Comparison of ENCODE assay signal across 11 cellular contexts in the genomic region with DNA sequence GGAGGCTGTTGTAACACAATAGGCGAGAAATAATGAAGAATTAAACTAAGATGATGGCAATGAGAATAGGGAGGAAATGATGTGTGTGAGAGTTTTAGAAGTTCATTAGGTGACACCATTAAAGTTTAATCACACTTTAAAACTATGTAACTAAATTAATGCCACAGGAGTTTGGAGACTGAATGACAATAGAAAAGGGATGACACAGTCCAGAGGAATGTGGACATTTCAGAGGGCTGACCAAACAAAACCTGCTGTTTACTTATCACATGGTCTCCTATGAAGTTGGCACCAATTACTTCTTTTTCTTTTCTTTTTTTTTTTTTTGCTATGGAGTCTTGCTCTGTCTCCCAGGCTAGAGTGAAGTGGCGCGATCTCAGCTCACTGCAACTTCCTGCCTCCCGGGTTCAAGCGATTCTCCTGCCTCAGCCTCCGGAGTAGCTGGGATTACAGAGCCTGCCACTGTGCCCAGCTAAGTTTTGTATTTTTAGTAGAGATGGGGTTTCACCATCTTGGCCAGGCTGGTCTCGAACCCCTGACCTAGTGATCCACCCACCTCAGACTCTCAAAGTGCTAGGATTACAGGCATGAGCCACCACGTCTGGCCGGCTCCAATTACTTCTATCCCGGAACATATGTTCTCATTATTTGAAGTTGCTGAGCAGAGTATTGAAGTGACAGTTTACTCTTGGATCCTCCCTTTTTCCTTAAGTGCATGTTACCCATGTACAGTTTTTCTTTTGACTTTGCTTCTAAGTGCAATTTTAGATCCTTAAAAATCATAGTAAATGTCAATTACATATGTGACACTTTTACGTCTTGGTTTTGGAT. TPM values are rescaled to one million over a fixed set of nuclear protein-coding genes. Genes with fewer than 3 reads are reported as not detected.
DNase-seq lines count a peak whose midpoint lies in the region; ATAC-seq and TF ChIP-seq lines count a peak whose summit lies in the region.
"Had no signal": no experiment of that assay in that cellular context is flagged by ENCODE, and none has a peak within 500 bp of the region (broad histone marks: within the 10 kb centered on the region; RNA-seq: fewer than 3 reads in every experiment).

No MANE protein-coding gene starts in this region.

- 92 to 95% methylated on average over 8 to 11 of the region's 11 CpGs for WGBS in endodermal cell (ENCODE audit: insufficient coverage in 1 of 2, insufficient read length in 1 of 2), 2 experiments

- peaks cover 54% of the 10 kb centered on the region for H3K4me1 Mint-ChIP-seq in T-helper 2 cell treated with Interferon-gamma antibody and Interleukin-4, amounts not matched to agents 5 μg/mL and 100 μg/mL, for 36 hours (ENCODE audit: low read depth)
- peaks cover 74% of the 10 kb centered on the region for H3K4me1 Mint-ChIP-seq in activated T-helper 2 cell treated with anti-CD3 and anti-CD28 coated beads, Interferon-gamma antibody, Interleukin-2, Interleukin-4, amounts not matched to agents 10 μg/mL and 5 μg/mL and 100 μg/mL, durations not matched to agents 14 hours and 24 hours and 36 hours (ENCODE audit: low read depth)
- peaks cover 53% of the 10 kb centered on the region for H3K4me1 Mint-ChIP-seq in endodermal cell

- intact Hi-C loops in activated T-helper 2 cell treated with anti-CD3 and anti-CD28 coated beads, Interferon-gamma antibody, Interleukin-2, Interleukin-4, amounts not matched to agents 10 μg/mL and 5 μg/mL and 100 μg/mL, durations not matched to agents 14 hours and 24 hours and 36 hours (cut with micrococcal nuclease), result loop anchor here (10.0 kb wide), 1 partner anchor 182 kb away; a partner anchor contains a TSS
- intact Hi-C loops in upper lobe of right lung (cut with DNase I), result no loop called here

- H3K27ac ChIP-seq in upper lobe of right lung (peak overlapping the region; percentile 63), endodermal cell (ENCODE audit: low read depth, low read length) (no peak overlapping the region)

- no peaks in the 10 kb centered on the region for H3K9me3 ChIP-seq in upper lobe of right lung
- H3K9me3 ChIP-seq in endodermal cell (ENCODE audit: control insufficient read depth, low read length), result no peaks in the 10 kb centered on the region

- no peak for TF ChIP-seq CTCF in upper lobe of right lung (IDR thresholded peaks at IDR 0.05)
- no peak for TF ChIP-seq CTCF in endodermal cell (conservative IDR thresholded peaks at IDR 0.05)

- ATAC-seq in upper lobe of right lung, result no peak
- no peak for ATAC-seq in GM21576 (IDR thresholded peaks at IDR 0.05; ENCODE audit: unreplicated experiment)

- H3K36me3 ChIP-seq in upper lobe of right lung (no peaks in the 10 kb centered on the region), endodermal cell (ENCODE audit: control insufficient read depth, insufficient read depth, low read length) (peaks cover 4% of the 10 kb centered on the region)

- H3K4me3 Mint-ChIP-seq in T-helper 2 cell treated with Interferon-gamma antibody and Interleukin-4, amounts not matched to agents 5 μg/mL and 100 μg/mL, for 36 hours, result no peak overlapping the region
- no peak overlapping the region for H3K4me3 Mint-ChIP-seq in activated T-helper 2 cell treated with anti-CD3 and anti-CD28 coated beads, Interferon-gamma antibody, Interleukin-2, Interleukin-4, amounts not matched to agents 10 μg/mL and 5 μg/mL and 100 μg/mL, durations not matched to agents 14 hours and 24 hours and 36 hours (ENCODE audit: low read depth)
- no peak overlapping the region for H3K4me3 Mint-ChIP-seq in endodermal cell
- H3K4me3 Mint-ChIP-seq: activated B cell treated with CpG ODN at 0.5 μM for 24 hours, B cell had no signal

- H3K27ac Mint-ChIP-seq in T-helper 2 cell treated with Interferon-gamma antibody and Interleukin-4, amounts not matched to agents 5 μg/mL and 100 μg/mL, for 36 hours, result peak overlapping the region; percentile 23
- H3K27ac Mint-ChIP-seq in activated T-helper 2 cell treated with anti-CD3 and anti-CD28 coated beads, Interferon-gamma antibody, Interleukin-2, Interleukin-4, amounts not matched to agents 10 μg/mL and 5 μg/mL and 100 μg/mL, durations not matched to agents 14 hours and 24 hours and 36 hours, result peak overlapping the region; percentile 62
- no peak overlapping the region for H3K27ac Mint-ChIP-seq in endodermal cell
- H3K27ac Mint-ChIP-seq: activated B cell treated with CpG ODN at 0.5 μM for 24 hours, B cell had no signal

- no peaks in the 10 kb centered on the region for H3K9me3 Mint-ChIP-seq in T-helper 2 cell treated with Interferon-gamma antibody and Interleukin-4, amounts not matched to agents 5 μg/mL and 100 μg/mL, for 36 hours
- no peaks in the 10 kb centered on the region for H3K9me3 Mint-ChIP-seq in activated T-helper 2 cell treated with anti-CD3 and anti-CD28 coated beads, Interferon-gamma antibody, Interleukin-2, Interleukin-4, amounts not matched to agents 10 μg/mL and 5 μg/mL and 100 μg/mL, durations not matched to agents 14 hours and 24 hours and 36 hours
- H3K9me3 Mint-ChIP-seq in endodermal cell, result no peaks in the 10 kb centered on the region
- H3K9me3 Mint-ChIP-seq: activated B cell treated with CpG ODN at 0.5 μM for 24 hours had no signal

- H3K27me3 Mint-ChIP-seq in T-helper 2 cell treated with Interferon-gamma antibody and Interleukin-4, amounts not matched to agents 5 μg/mL and 100 μg/mL, for 36 hours (ENCODE audit: low read depth), result no peaks in the 10 kb centered on the region
- no peaks in the 10 kb centered on the region for H3K27me3 Mint-ChIP-seq in activated T-helper 2 cell treated with anti-CD3 and anti-CD28 coated beads, Interferon-gamma antibody, Interleukin-2, Interleukin-4, amounts not matched to agents 10 μg/mL and 5 μg/mL and 100 μg/mL, durations not matched to agents 14 hours and 24 hours and 36 hours (ENCODE audit: low read depth)
- no peaks in the 10 kb centered on the region for H3K27me3 Mint-ChIP-seq in endodermal cell (ENCODE audit: insufficient read depth)
- H3K27me3 Mint-ChIP-seq: activated B cell treated with CpG ODN at 0.5 μM for 24 hours, B cell had no signal

- H3K27me3 ChIP-seq in upper lobe of right lung (no peaks in the 10 kb centered on the region), endodermal cell (ENCODE audit: control insufficient read depth, insufficient read depth, low read length, poor library complexity, severe bottlenecking) (no peaks in the 10 kb centered on the region)

- DNase-seq in T-helper 2 cell treated with Interferon-gamma antibody and Interleukin-4, amounts not matched to agents 5 μg/mL and 100 μg/mL, for 36 hours (ENCODE audit: low spot score), result no peak
- DNase-seq in T-helper 2 cell (no peak), islet precursor cell (peak; percentile 47), upper lobe of right lung (no peak), endodermal cell (no peak), pons (ENCODE audit: low spot score) (no peak)
- DNase-seq in activated T-helper 2 cell treated with anti-CD3 and anti-CD28 coated beads, Interferon-gamma antibody, Interleukin-2, Interleukin-4, amounts not matched to agents 10 μg/mL and 5 μg/mL and 100 μg/mL, durations not matched to agents 14 hours and 24 hours and 36 hours (ENCODE audit: low spot score), result no peak
- DNase-seq: activated B cell treated with CpG ODN at 0.5 μM for 24 hours, caudate nucleus had no signal

- H3K4me1 ChIP-seq in upper lobe of right lung, result peaks cover 36% of the 10 kb centered on the region
- H3K4me1 ChIP-seq in endodermal cell (ENCODE audit: control insufficient read depth, insufficient read depth, low read length), result peaks cover 14% of the 10 kb centered on the region

- H3K36me3 Mint-ChIP-seq in T-helper 2 cell treated with Interferon-gamma antibody and Interleukin-4, amounts not matched to agents 5 μg/mL and 100 μg/mL, for 36 hours (ENCODE audit: low read depth), result peaks cover 20% of the 10 kb centered on the region
- H3K36me3 Mint-ChIP-seq in activated T-helper 2 cell treated with anti-CD3 and anti-CD28 coated beads, Interferon-gamma antibody, Interleukin-2, Interleukin-4, amounts not matched to agents 10 μg/mL and 5 μg/mL and 100 μg/mL, durations not matched to agents 14 hours and 24 hours and 36 hours (ENCODE audit: low read depth), result peaks cover 43% of the 10 kb centered on the region
- peaks cover 4% of the 10 kb centered on the region for H3K36me3 Mint-ChIP-seq in endodermal cell (ENCODE audit: low read depth)

- no peak overlapping the region for H3K4me3 ChIP-seq in upper lobe of right lung
- H3K4me3 ChIP-seq in endodermal cell (ENCODE audit: low read length), result no peak overlapping the region

- H3K9ac ChIP-seq in endodermal cell (ENCODE audit: extremely low read depth, low read length, poor library complexity, severe bottlenecking), result no peak overlapping the region

RNA-seq across cellular contexts. Expression of a gene that starts 4.3 kb away (rescaled TPM):
- 70.4 and 74.4 TPM in 2 replicates for total RNA-seq in activated T-helper 2 cell treated with anti-CD3 and anti-CD28 coated beads, Interferon-gamma antibody, Interleukin-2, Interleukin-4, amounts not matched to agents 10 μg/mL and 5 μg/mL and 100 μg/mL, durations not matched to agents 14 hours and 24 hours and 36 hours
- 44.8 TPM for total RNA-seq in upper lobe of right lung
- 10 to 100 TPM; 76.8 to 86.1 TPM for total RNA-seq in endodermal cell
- polyA plus RNA-seq in endodermal cell (2013, experiment 1 of 2), result 30.3 TPM
- polyA plus RNA-seq in endodermal cell (2013, experiment 2 of 2), result 26.9 TPM
